ENCODE assay signal across 1 cellular context in the genomic region with DNA sequence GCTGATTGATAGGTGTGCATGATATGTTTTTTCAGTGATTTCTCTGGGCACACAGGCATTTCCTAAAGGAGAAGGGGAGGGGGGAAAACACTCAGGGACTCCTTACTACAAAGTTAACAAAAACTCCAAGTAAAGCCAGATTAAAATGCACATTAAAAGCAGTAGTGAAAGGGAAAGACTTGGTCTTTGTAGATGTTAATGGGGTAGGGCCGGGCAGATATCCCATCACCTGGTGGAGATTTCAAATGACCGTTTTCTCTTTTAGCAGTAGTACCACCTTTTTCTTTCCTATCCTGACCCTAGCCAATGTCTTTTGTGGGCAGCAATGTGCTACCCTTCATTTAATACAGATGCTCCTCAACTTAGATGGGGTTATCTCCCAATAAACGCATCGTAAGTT.
TF ChIP-seq lines count a peak whose summit lies in the region.

No MANE protein-coding gene starts in this region.

TF ChIP-seq in H1, 55 proteins besides CTCF, POLR2A, EP300 and RAD21:
- TF ChIP-seq JUND (IDR thresholded peaks at IDR 0.05; ENCODE audit: low read length) (no peak), CHD1 (IDR thresholded peaks at IDR 0.05; ENCODE audit: low read depth, low read length) (no peak), BRCA1 (IDR thresholded peaks at IDR 0.05; ENCODE audit: low read depth, low read length) (no peak), CTBP2 (IDR thresholded peaks at IDR 0.05; ENCODE audit: borderline replicate concordance, insufficient read depth, insufficient read length, low read length) (no peak), RBBP5 (IDR thresholded peaks at IDR 0.05; ENCODE audit: borderline replicate concordance, low read depth, low read length) (no peak), GABPA (IDR thresholded peaks at IDR 0.05; ENCODE audit: borderline replicate concordance, insufficient read depth, low read length) (no peak), SP2 (IDR thresholded peaks at IDR 0.05; ENCODE audit: low read length) (no peak), POU5F1 (IDR thresholded peaks at IDR 0.05; ENCODE audit: low read depth, low read length) (no peak), PHF8 (conservative IDR thresholded peaks at IDR 0.05; ENCODE audit: low read depth, low read length) (no peak)
- TF ChIP-seq, protein P1, sequence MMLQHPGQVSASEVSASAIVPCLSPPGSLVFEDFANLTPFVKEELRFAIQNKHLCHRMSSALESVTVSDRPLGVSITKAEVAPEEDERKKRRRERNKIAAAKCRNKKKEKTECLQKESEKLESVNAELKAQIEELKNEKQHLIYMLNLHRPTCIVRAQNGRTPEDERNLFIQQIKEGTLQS (IDR thresholded peaks at IDR 0.05; ENCODE audit: insufficient read depth, low read depth, low read length): no peak
